In the genomic region with DNA sequence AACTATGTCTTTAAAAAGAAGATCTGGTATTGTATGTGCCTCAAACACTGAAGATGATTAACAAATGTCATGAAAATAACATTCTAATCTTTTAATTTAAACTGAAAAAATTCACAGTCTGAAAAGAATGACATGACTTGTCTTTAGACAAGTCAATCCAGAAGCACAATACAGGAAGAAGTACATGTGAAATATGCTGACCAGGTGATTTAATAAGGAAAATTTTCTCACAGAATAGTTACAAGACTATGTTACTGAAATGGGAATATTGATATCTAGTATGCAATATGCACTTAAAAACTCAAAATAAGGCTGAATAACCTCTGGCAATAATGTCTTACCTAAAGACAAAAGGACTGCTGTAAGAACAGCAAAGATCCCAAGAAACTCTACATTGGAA, we compare ENCODE assay signal across 22 cellular contexts.
"Had no signal": no experiment of that assay in that cellular context is flagged by ENCODE, and none has a peak within 500 bp of the region (broad histone marks: within the 10 kb centered on the region; RNA-seq: fewer than 3 reads in every experiment).

No MANE protein-coding gene starts in this region.

- H3K36me3 ChIP-seq: esophagus muscularis mucosa, gastroesophageal sphincter, heart left ventricle, left lung, lower lobe of right lung had no signal

- H2AFZ ChIP-seq: hepatocyte had no signal

- H3K27me3 ChIP-seq: dorsolateral prefrontal cortex, esophagus muscularis mucosa, foreskin keratinocyte, gastroesophageal sphincter, heart left ventricle, hepatocyte, left lung had no signal

- H3K4me2 ChIP-seq: hepatocyte had no signal

- H3K27ac ChIP-seq: coronary artery, esophagus muscularis mucosa, foreskin keratinocyte, gastroesophageal sphincter, heart left ventricle, hepatocyte, left lung, lower lobe of right lung had no signal

- DNase-seq: dermis blood vessel endothelial cell; dorsolateral prefrontal cortex; effector CD4-positive, alpha-beta T cell; effector memory CD4-positive, alpha-beta T cell; foreskin keratinocyte; heart left ventricle; hypothalamus; immature natural killer cell; left cardiac atrium; left lung; left ventricle myocardium superior; lower lobe of right lung; mesenchymal stem cell; mucosa of descending colon; naive B cell had no signal

- FAIRE-seq: colon, endothelial cell of umbilical vein, keratinocyte had no signal

- ATAC-seq: foreskin keratinocyte, gastroesophageal sphincter, heart left ventricle, left cardiac atrium, left lung, left ventricle myocardium superior, lower lobe of right lung, mucosa of descending colon had no signal

- H3K4me3 ChIP-seq: coronary artery, esophagus muscularis mucosa, gastroesophageal sphincter, heart left ventricle, hepatocyte, left lung, lower lobe of right lung, mucosa of descending colon had no signal

- H3K9me3 ChIP-seq: esophagus muscularis mucosa, gastroesophageal sphincter, left lung, lower lobe of right lung, mucosa of descending colon had no signal

- H3K4me1 ChIP-seq: foreskin keratinocyte had no signal
